In genomic region chr16:63361032-63361624, GRCh38 we compare ENCODE assay signal across 8 cellular contexts.
DNase-seq lines count a peak whose midpoint lies in the region; ATAC-seq, FAIRE-seq and TF ChIP-seq lines count a peak whose summit lies in the region.

No MANE protein-coding gene starts in this region.

- no peak for TF ChIP-seq POLR2A in adrenal gland (IDR thresholded peaks at IDR 0.05)

- H3K9me3 ChIP-seq in cardiac muscle cell (ENCODE audit: low read depth) = no peaks in the 10 kb centered on the region
- H3K9me3 ChIP-seq in right atrium auricular region = no peaks in the 10 kb centered on the region
- no peaks in the 10 kb centered on the region for H3K9me3 ChIP-seq in adrenal gland (replicated peaks in 1 of 3)
- H3K9me3 ChIP-seq in keratinocyte (ENCODE audit: control insufficient read depth, low read depth, low read length) = no peaks in the 10 kb centered on the region

- intact Hi-C loops in adrenal gland (cut with DNase I) = loop anchor here in 1 of 2 donors (10.0 kb wide), 1 partner anchor 1754 kb away; no protein-coding TSS in a partner anchor

- TF ChIP-seq CTCF in cardiac muscle cell (IDR thresholded peaks at IDR 0.05; ENCODE audit: low read depth, low read length) (peak; percentile 92), right atrium auricular region (IDR thresholded peaks at IDR 0.05) (peak in 1 of 2 donors; percentile 79), adrenal gland (IDR thresholded peaks at IDR 0.05) (peak; percentile 52 to 73 (median 59)), keratinocyte (optimal IDR thresholded peaks at IDR 0.05 in 1 of 3, IDR thresholded peaks at IDR 0.05 in 1 of 3, conservative IDR thresholded peaks at IDR 0.05 in 1 of 3; ENCODE audit: extremely low read depth in 1 of 3, insufficient read depth in 2 of 3, low read length in 3 of 3) (peak in 2 of 3 experiments; percentile 65 to 66)

- H2AFZ ChIP-seq in keratinocyte (ENCODE audit: control insufficient read depth, low read length) = no peak overlapping the region

- H3K36me3 ChIP-seq in cardiac muscle cell (no peaks in the 10 kb centered on the region), right atrium auricular region (no peaks in the 10 kb centered on the region), adrenal gland (replicated peaks in 1 of 2) (no peaks in the 10 kb centered on the region), keratinocyte (ENCODE audit: control insufficient read depth in 2 of 2, extremely low read depth in 1 of 2, insufficient read depth in 2 of 2, low read length in 2 of 2) (no peaks in the 10 kb centered on the region)

- 0 to 3% (median 0%) methylated on average over 1 of the region's 1 CpG for WGBS in adrenal gland, 4 donors

- H4K20me1 ChIP-seq in keratinocyte (ENCODE audit: control insufficient read depth, extremely low read depth, insufficient read depth, low read length) = no peaks in the 10 kb centered on the region

- DNase-seq in cardiac muscle cell (ENCODE audit: low read depth in 1 of 2, low spot score in 1 of 2) (peak; percentile 62 to 73), right atrium auricular region (ENCODE audit: low spot score) (no peak), NCI-H146 treated with DMSO at 0.1 percent for 48 hours (lab: John Stamatoyannopoulos, UW; ENCODE audit: unreplicated experiment) (peak; percentile 52), adrenal gland (peak in 1 of 7 donors; percentile 10), keratinocyte (ENCODE audit: low read depth, low spot score) (peak; percentile 26), urothelium cell line (ENCODE audit: low spot score) (peak; percentile 43)

- no peaks in the 10 kb centered on the region for H3K79me2 ChIP-seq in keratinocyte (ENCODE audit: control insufficient read depth, insufficient read depth, low read length)

- H3K9ac ChIP-seq in keratinocyte (ENCODE audit: control insufficient read depth, extremely low read depth, insufficient read depth, low read length) = no peak overlapping the region

- H3K27me3 ChIP-seq in cardiac muscle cell (no peaks in the 10 kb centered on the region), right atrium auricular region (no peaks in the 10 kb centered on the region), adrenal gland (no peaks in the 10 kb centered on the region), keratinocyte (ENCODE audit: control insufficient read depth, extremely low read depth, insufficient read depth, low read length) (no peaks in the 10 kb centered on the region)

- ATAC-seq in HG02642 (IDR thresholded peaks at IDR 0.05; ENCODE audit: poor library complexity, unreplicated experiment) = peak; percentile 71
- ATAC-seq in HG02938 (IDR thresholded peaks at IDR 0.05; ENCODE audit: unreplicated experiment) = no peak

- H3K4me2 ChIP-seq in keratinocyte (ENCODE audit: control insufficient read depth, extremely low read depth, insufficient read depth, low read depth, low read length) = no peak overlapping the region

- H3K4me1 ChIP-seq in cardiac muscle cell (ENCODE audit: low read depth) (no peaks in the 10 kb centered on the region), right atrium auricular region (no peaks in the 10 kb centered on the region), adrenal gland (replicated peaks in 1 of 2) (no peaks in the 10 kb centered on the region), keratinocyte (ENCODE audit: control insufficient read depth, extremely low read depth, insufficient read depth, low read length) (no peaks in the 10 kb centered on the region)

- H3K27ac ChIP-seq in cardiac muscle cell (no peak overlapping the region), right atrium auricular region (no peak overlapping the region), adrenal gland (no peak overlapping the region), keratinocyte (ENCODE audit: control insufficient read depth, insufficient read depth, low read length) (no peak overlapping the region)

- dilution Hi-C loops in keratinocyte (cut with MboI; ENCODE audit: extremely low pct_ligation_motif_present, low sequenced_read_pairs) = no loop called here

- no peaks in the 10 kb centered on the region for H3K9me1 ChIP-seq in keratinocyte (ENCODE audit: control insufficient read depth, extremely low read depth, insufficient read depth, low read length)

- FAIRE-seq in keratinocyte (lab: Jason Lieb, UNC) (peak; percentile 67), urothelium cell line (lab: Jason Lieb, UNC) (no peak)

- H3K4me3 ChIP-seq in cardiac muscle cell = no peak overlapping the region
- no peak overlapping the region for H3K4me3 ChIP-seq in right atrium auricular region
- no peak overlapping the region for H3K4me3 ChIP-seq in adrenal gland
- H3K4me3 ChIP-seq in keratinocyte (ENCODE audit: control insufficient read depth in 2 of 3, extremely low read depth in 1 of 3, insufficient read depth in 2 of 3, low read depth in 1 of 3, low read length in 3 of 3) = no peak overlapping the region
